23 cellular contexts compared by ENCODE assay signal in the genomic region with DNA sequence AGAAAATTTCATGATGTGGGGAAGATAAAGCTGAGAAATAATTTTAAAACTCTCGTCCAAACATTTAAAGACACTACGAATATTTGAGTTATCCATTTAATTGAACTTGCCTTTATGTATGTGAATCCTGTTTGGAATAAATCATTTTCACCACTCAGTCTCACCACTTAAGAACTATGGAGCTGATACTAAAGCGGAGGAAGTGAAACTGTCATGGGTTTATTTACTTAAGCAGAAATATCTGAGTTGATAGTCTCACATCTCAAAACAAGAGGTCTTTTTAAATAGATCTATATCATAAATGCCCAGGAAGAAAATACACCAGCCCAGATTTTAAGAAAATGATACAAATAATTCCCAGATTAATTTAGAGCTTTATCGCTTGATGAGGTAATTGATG.
"Had no signal": no experiment of that assay in that cellular context is flagged by ENCODE, and none has a peak within 500 bp of the region (broad histone marks: within the 10 kb centered on the region; RNA-seq: fewer than 3 reads in every experiment).

No MANE protein-coding gene starts in this region.

- H3K36me3 ChIP-seq: brain microvascular endothelial cell, cardiac muscle cell, WERI-Rb-1 had no signal

- DNase-seq: activated CD4-positive, alpha-beta memory T cell treated with anti-CD3 and anti-CD28 coated beads, Interleukin-2, amount 10 ng/mL, durations not matched to agents 7 days and 5 days; activated CD4-positive, alpha-beta T cell treated with anti-CD3 and anti-CD28 coated beads for 36 hours; activated CD4-positive, alpha-beta T cell treated with anti-CD3 and anti-CD28 coated beads, Interleukin-2, amount 50 U/mL, for 1 hour; activated CD8-positive, alpha-beta memory T cell treated with anti-CD3 and anti-CD28 coated beads, Interleukin-2, amount 50 U/mL, for 4 hours; activated gamma-delta T cell treated with Interleukin-2 at 50 U/mL for 16 hours; activated naive CD4-positive, alpha-beta T cell treated with anti-CD3 and anti-CD28 coated beads, Interleukin-2, amount 10 ng/mL, durations not matched to agents 7 days and 5 days; activated naive CD8-positive, alpha-beta T cell treated with anti-CD3 and anti-CD28 coated beads for 36 hours; activated T-cell treated with anti-CD3 and anti-CD28 coated beads, Interleukin-2, amount 50 U/mL, for 72 hours; brain microvascular endothelial cell; Kasumi-1; KBM-7; NCI-H1048; NCI-H146; NCI-H187 treated with DMSO at 0.1 percent for 48 hours; NCI-H2081 treated with DMSO at 0.1 percent for 48 hours; NCI-H2171 treated with DMSO at 0.1 percent for 48 hours; NCI-H226; NCI-H69; SHP77 treated with DMSO at 0.1 percent for 48 hours; SK-N-SH; T-helper 1 cell; WERI-Rb-1 had no signal

- ATAC-seq: activated CD4-positive, alpha-beta T cell treated with anti-CD3 and anti-CD28 coated beads for 36 hours; activated T-cell treated with anti-CD3 and anti-CD28 coated beads, Interleukin-2, amount 50 U/mL, for 72 hours had no signal

- H3K9me3 ChIP-seq: SK-N-SH had no signal

- H3K9ac ChIP-seq: SK-N-SH had no signal

- H3K27ac ChIP-seq: brain microvascular endothelial cell, cardiac muscle cell, WERI-Rb-1 had no signal

- H3K4me3 ChIP-seq: cardiac muscle cell had no signal

- H3K27me3 ChIP-seq: brain microvascular endothelial cell, cardiac muscle cell had no signal
